ENCODE assay signal across 8 cellular contexts in genomic region chr19:11881151-11881800, GRCh38. TPM values are rescaled to one million over a fixed set of nuclear protein-coding genes. Genes with fewer than 3 reads are reported as not detected.
DNase-seq lines count a peak whose midpoint lies in the region; ATAC-seq lines count a peak whose summit lies in the region.

No MANE protein-coding gene starts in this region.

- H3K36me3 ChIP-seq in H7 (replicated peaks; ENCODE audit: control insufficient read depth, insufficient read depth, low read length), result no peaks in the 10 kb centered on the region

- ATAC-seq in activated CD8-positive, alpha-beta T cell treated with anti-CD3 and anti-CD28 coated beads, Interleukin-2, amount 10 ng/mL, durations not matched to agents 7 days and 5 days, result peak; percentile 82
- ATAC-seq in effector memory CD8-positive, alpha-beta T cell (replicated peaks), result peak; percentile 69
- ATAC-seq in GM19463 (IDR thresholded peaks at IDR 0.05; ENCODE audit: unreplicated experiment), result no peak

- H3K27me3 ChIP-seq in H7 (ENCODE audit: control insufficient read depth, insufficient read depth, low read length), result peaks cover 2% of the 10 kb centered on the region; the same call in 1 of the 2 replicates

- no peaks in the 10 kb centered on the region for H3K4me1 Mint-ChIP-seq in activated CD8-positive, alpha-beta T cell treated with anti-CD3 and anti-CD28 coated beads, Interleukin-2, amount 10 ng/mL, durations not matched to agents 7 days and 5 days (ENCODE audit: low read depth)
- H3K4me1 Mint-ChIP-seq in effector memory CD8-positive, alpha-beta T cell (ENCODE audit: low read depth in 2 of 2), result peaks cover 0 to 5% of the 10 kb centered on the region in 2 donors

- H3K4me3 ChIP-seq in H7 (ENCODE audit: insufficient read depth, low read depth, low read length), result no peak overlapping the region

- H3K27ac Mint-ChIP-seq in activated CD8-positive, alpha-beta T cell treated with anti-CD3 and anti-CD28 coated beads, Interleukin-2, amount 10 ng/mL, durations not matched to agents 7 days and 5 days, result no peak overlapping the region
- no peak overlapping the region for H3K27ac Mint-ChIP-seq in effector memory CD8-positive, alpha-beta T cell

- DNase-seq in AG08396 (ENCODE audit: low spot score) (peak; percentile 72), H7 (peak; percentile 80), NCI-H82 treated with DMSO at 0.1 percent for 48 hours (lab: John Stamatoyannopoulos, UW; ENCODE audit: unreplicated experiment) (peak; percentile 29), midbrain (lab: John Stamatoyannopoulos, UW) (peak; percentile 55)
- DNase-seq in activated CD8-positive, alpha-beta T cell treated with anti-CD3 and anti-CD28 coated beads, Interleukin-2, amount 10 ng/mL, durations not matched to agents 7 days and 5 days, result peak; percentile 77
- peak; percentile 46 to 58 (median 51) for DNase-seq in effector memory CD8-positive, alpha-beta T cell
- DNase-seq in stimulated activated CD8-positive, alpha-beta memory T cell treated with anti-CD3 and anti-CD28 coated beads, Interleukin-7, amount 100 ng/mL, for 1 hour (ENCODE audit: low read depth in 2 of 2), result peak; percentile 21 to 50

- CTCF ChIA-PET in activated CD8-positive, alpha-beta T cell treated with anti-CD3 and anti-CD28 coated beads, Interleukin-2, amount 10 ng/mL, durations not matched to agents 7 days and 5 days (lab: Charles Lee), result interaction anchor here (1.0 to 8.8 kb wide), 6 partner anchors 42 to 256 kb away, joined by 3 to 49 read pairs (median 8); partner anchors contain the start of genes ZNF491 and ZNF700

- no peak overlapping the region for H3K4me3 Mint-ChIP-seq in activated CD8-positive, alpha-beta T cell treated with anti-CD3 and anti-CD28 coated beads, Interleukin-2, amount 10 ng/mL, durations not matched to agents 7 days and 5 days
- H3K4me3 Mint-ChIP-seq in effector memory CD8-positive, alpha-beta T cell, result no peak overlapping the region

- H3K9me3 Mint-ChIP-seq in activated CD8-positive, alpha-beta T cell treated with anti-CD3 and anti-CD28 coated beads, Interleukin-2, amount 10 ng/mL, durations not matched to agents 7 days and 5 days (ENCODE audit: insufficient read depth), result no peaks in the 10 kb centered on the region
- peaks cover 0 to 3% of the 10 kb centered on the region in 2 donors for H3K9me3 Mint-ChIP-seq in effector memory CD8-positive, alpha-beta T cell

- H3K36me3 Mint-ChIP-seq in activated CD8-positive, alpha-beta T cell treated with anti-CD3 and anti-CD28 coated beads, Interleukin-2, amount 10 ng/mL, durations not matched to agents 7 days and 5 days (ENCODE audit: low read depth), result no peaks in the 10 kb centered on the region
- H3K36me3 Mint-ChIP-seq in effector memory CD8-positive, alpha-beta T cell (ENCODE audit: insufficient read depth), result no peaks in the 10 kb centered on the region

- peaks cover 6% of the 10 kb centered on the region for H3K27me3 Mint-ChIP-seq in activated CD8-positive, alpha-beta T cell treated with anti-CD3 and anti-CD28 coated beads, Interleukin-2, amount 10 ng/mL, durations not matched to agents 7 days and 5 days (ENCODE audit: low read depth)
- peaks cover 7 to 9% of the 10 kb centered on the region in 2 donors for H3K27me3 Mint-ChIP-seq in effector memory CD8-positive, alpha-beta T cell

- POLR2A ChIA-PET in activated CD8-positive, alpha-beta T cell treated with anti-CD3 and anti-CD28 coated beads, Interleukin-2, amount 10 ng/mL, durations not matched to agents 7 days and 5 days (lab: Charles Lee), result no interaction called here

RNA-seq across cellular contexts. Expression of gene ZNF69, which starts 6.3 kb away (rescaled TPM):
- total RNA-seq in H7 (2014; rRNA removed; shearing (Covaris generic)), result 0.07 TPM in 1 of 2 replicates, not detected in the other
- 1 to 10 TPM; 3.4 to 4.0 TPM for total RNA-seq in activated CD8-positive, alpha-beta T cell treated with anti-CD3 and anti-CD28 coated beads, Interleukin-2, amount 10 ng/mL, durations not matched to agents 7 days and 5 days

RNA-seq across cellular contexts. Expression of gene ZNF439, which starts 32.8 kb away (rescaled TPM):
- total RNA-seq in H7 (2014; rRNA removed; shearing (Covaris generic)), result not detected in 2 replicates
- 10 to 100 TPM in 1 of 2 experiments, 1 to 10 TPM in 1; 9.7 to 10.2 TPM for total RNA-seq in activated CD8-positive, alpha-beta T cell treated with anti-CD3 and anti-CD28 coated beads, Interleukin-2, amount 10 ng/mL, durations not matched to agents 7 days and 5 days

RNA-seq across cellular contexts. Expression of gene ZNF700, which starts 43.6 kb away (rescaled TPM):
- total RNA-seq in H7 (2014; rRNA removed; shearing (Covaris generic)), result 0.03 and 0.41 TPM in 2 replicates
- 10 to 100 TPM; 22.7 to 25.7 TPM for total RNA-seq in activated CD8-positive, alpha-beta T cell treated with anti-CD3 and anti-CD28 coated beads, Interleukin-2, amount 10 ng/mL, durations not matched to agents 7 days and 5 days

Comparison
In these comparisons a context has a peak if more than half of its experiments do, and no peak if none do; other contexts are left out.
1. DNase-seq: peak in every context shown above with its lines; median percentile 80 in H7; 77 in activated CD8-positive, alpha-beta T cell treated with anti-CD3 and anti-CD28 coated beads, Interleukin-2, amount 10 ng/mL, durations not matched to agents 7 days and 5 days; 72 in AG08396; 55 in midbrain; 51 in effector memory CD8-positive, alpha-beta T cell; 36 in stimulated activated CD8-positive, alpha-beta memory T cell treated with anti-CD3 and anti-CD28 coated beads, Interleukin-7, amount 100 ng/mL, for 1 hour; 29 in NCI-H82 treated with DMSO at 0.1 percent for 48 hours.
2. RNA of gene ZNF439, which starts 32.8 kb away (total RNA-seq): 9.7 to 10.2 TPM in activated CD8-positive, alpha-beta T cell treated with anti-CD3 and anti-CD28 coated beads, Interleukin-2, amount 10 ng/mL, durations not matched to agents 7 days and 5 days; not detected in H7; every median in the first group is over 10 times any median in the second.
3. RNA of gene ZNF700, which starts 43.6 kb away (total RNA-seq): 22.7 to 25.7 TPM in activated CD8-positive, alpha-beta T cell treated with anti-CD3 and anti-CD28 coated beads, Interleukin-2, amount 10 ng/mL, durations not matched to agents 7 days and 5 days; 0.03 to 0.41 TPM in H7; every median in the first group is over 10 times any median in the second.